3 cellular contexts compared by ENCODE assay signal in genomic region chr5:144386315-144386714, GRCh38.
"Had no signal": no experiment of that assay in that cellular context is flagged by ENCODE, and none has a peak within 500 bp of the region (broad histone marks: within the 10 kb centered on the region; RNA-seq: fewer than 3 reads in every experiment).

No MANE protein-coding gene starts in this region.

- DNase-seq: GDM1, GF-D8 had no signal

- H3K4me3 ChIP-seq: GM12878 had no signal

- ATAC-seq: GM12878 had no signal
